In genomic region chr5:132445640-132445923, GRCh38 we compare ENCODE assay signal across 15 cellular contexts. TPM values are rescaled to one million over a fixed set of nuclear protein-coding genes. Genes with fewer than 3 reads are reported as not detected.
A peak's percentile ranks its signal among the peaks of the same experiment; 100 is the strongest.
DNase-seq lines count a peak whose midpoint lies in the region; ATAC-seq and TF ChIP-seq lines count a peak whose summit lies in the region.
"Had no signal": no experiment of that assay in that cellular context is flagged by ENCODE, and none has a peak within 500 bp of the region (broad histone marks: within the 10 kb centered on the region; RNA-seq: fewer than 3 reads in every experiment).

No MANE protein-coding gene starts in this region.

- DNase-seq in heart left ventricle (no peak), left cardiac atrium (no peak), foreskin keratinocyte (no peak), osteocyte (ENCODE audit: extremely low spot score, unreplicated experiment) (no peak), uterus (no peak), NCI-H2196 (lab: John Stamatoyannopoulos, UW; ENCODE audit: unreplicated experiment) (no peak), SHP77 (lab: John Stamatoyannopoulos, UW) (no peak)
- DNase-seq: activated CD4-positive, alpha-beta T cell treated with anti-CD3 and anti-CD28 coated beads for 36 hours; brain microvascular endothelial cell; DMS53; head of caudate nucleus; T-helper 1 cell had no signal

- H3K36me3 ChIP-seq in heart left ventricle: peaks cover 0 to 23% (median 6%) of the 10 kb centered on the region in 9 donors
- no peaks in the 10 kb centered on the region for H3K36me3 ChIP-seq in uterus
- H3K36me3 ChIP-seq: brain microvascular endothelial cell had no signal

- no peaks in the 10 kb centered on the region for H3K36me3 Mint-ChIP-seq in osteocyte (ENCODE audit: unreplicated experiment)

- intact Hi-C loops in heart left ventricle (cut with DNase I): no loop called here
- intact Hi-C loops in left cardiac atrium (cut with DNase I): no loop called here
- intact Hi-C loops in uterus (cut with DNase I; ENCODE audit: low total_unique reads): no loop called here

- TF ChIP-seq POLR2A in heart left ventricle (IDR thresholded peaks at IDR 0.05) (no peak), uterus (IDR thresholded peaks at IDR 0.05) (no peak)

- TF ChIP-seq CTCF in heart left ventricle (IDR thresholded peaks at IDR 0.05) (no peak), foreskin keratinocyte (conservative IDR thresholded peaks at IDR 0.05) (no peak), osteocyte (IDR thresholded peaks at IDR 0.05) (no peak), uterus (IDR thresholded peaks at IDR 0.05) (no peak)

- no peaks in the 10 kb centered on the region for H3K9me3 Mint-ChIP-seq in osteocyte (ENCODE audit: unreplicated experiment)
- H3K9me3 Mint-ChIP-seq: activated T-helper 2 cell treated with anti-CD3 and anti-CD28 coated beads, Interferon-gamma antibody, Interleukin-2, Interleukin-4, amounts not matched to agents 10 μg/mL and 5 μg/mL and 100 μg/mL, durations not matched to agents 14 hours and 24 hours and 36 hours; memory B cell had no signal

- H3K27ac Mint-ChIP-seq in osteocyte (ENCODE audit: unreplicated experiment): peak overlapping the region; percentile 84
- H3K27ac Mint-ChIP-seq: activated CD4-positive, alpha-beta T cell treated with anti-CD3 and anti-CD28 coated beads for 36 hours; activated T-helper 2 cell treated with anti-CD3 and anti-CD28 coated beads, Interferon-gamma antibody, Interleukin-2, Interleukin-4, amounts not matched to agents 10 μg/mL and 5 μg/mL and 100 μg/mL, durations not matched to agents 14 hours and 24 hours and 36 hours had no signal

- peaks cover 17 to 79% (median 62%) of the 10 kb centered on the region in 12 donors for H3K4me1 ChIP-seq in heart left ventricle
- peaks cover 25% of the 10 kb centered on the region for H3K4me1 ChIP-seq in foreskin keratinocyte
- peaks cover 7 to 23% of the 10 kb centered on the region in 2 donors for H3K4me1 ChIP-seq in uterus

- peak in 1 of 4 donors; percentile 13 for ATAC-seq in heart left ventricle
- no peak for ATAC-seq in left cardiac atrium
- ATAC-seq in foreskin keratinocyte: peak; percentile 24
- no peak for ATAC-seq in GM21423 (IDR thresholded peaks at IDR 0.05; ENCODE audit: unreplicated experiment)
- ATAC-seq: activated CD4-positive, alpha-beta T cell treated with anti-CD3 and anti-CD28 coated beads for 36 hours had no signal

- no peaks in the 10 kb centered on the region for H3K27me3 Mint-ChIP-seq in osteocyte (ENCODE audit: unreplicated experiment)
- H3K27me3 Mint-ChIP-seq: activated CD4-positive, alpha-beta T cell treated with anti-CD3 and anti-CD28 coated beads for 36 hours; memory B cell had no signal

- WGBS in heart left ventricle, 4 donors: 60 to 67% (median 63%) methylated on average over 4 of the region's 4 CpGs

- H3K4me3 ChIP-seq in heart left ventricle (no peak overlapping the region), uterus (no peak overlapping the region)

- no peak overlapping the region for H3K4me3 Mint-ChIP-seq in osteocyte (ENCODE audit: unreplicated experiment)
- H3K4me3 Mint-ChIP-seq: activated CD4-positive, alpha-beta T cell treated with anti-CD3 and anti-CD28 coated beads for 36 hours; memory B cell had no signal

- no peaks in the 10 kb centered on the region for H3K27me3 ChIP-seq in heart left ventricle
- H3K27me3 ChIP-seq in foreskin keratinocyte: no peaks in the 10 kb centered on the region
- no peaks in the 10 kb centered on the region for H3K27me3 ChIP-seq in uterus
- H3K27me3 ChIP-seq: brain microvascular endothelial cell had no signal

- H3K9me3 ChIP-seq in heart left ventricle: no peaks in the 10 kb centered on the region
- no peaks in the 10 kb centered on the region for H3K9me3 ChIP-seq in uterus

- H3K4me1 Mint-ChIP-seq in osteocyte (ENCODE audit: unreplicated experiment): peaks cover 43% of the 10 kb centered on the region

- H3K27ac ChIP-seq in heart left ventricle (peak overlapping the region in 11 of 12 donors; percentile 38 to 77 (median 68)), foreskin keratinocyte (peak overlapping the region; percentile 87), uterus (peak overlapping the region; percentile 64 to 82)
- H3K27ac ChIP-seq: brain microvascular endothelial cell had no signal

RNA-seq across cellular contexts. Expression of gene IRF1, which starts 45.0 kb away (rescaled TPM):
- total RNA-seq in heart left ventricle: 100 to 1,000 TPM in 1 of 9 donors, 10 to 100 TPM in 7, 1 to 10 TPM in 1; 9.2 to 190 (median 18.4) TPM
- polyA plus RNA-seq in heart left ventricle: 10 to 100 TPM in 1 of 2 donors, 1 to 10 TPM in 1; 7.5 to 12.2 TPM
- 10 to 100 TPM; 11.8 to 21.4 TPM for total RNA-seq in left cardiac atrium
- 24.0 and 31.5 TPM in 2 replicates for total RNA-seq in foreskin keratinocyte
- polyA plus RNA-seq in foreskin keratinocyte: 18.0 and 22.7 TPM in 2 replicates
- total RNA-seq in osteocyte: 50.2 and 58.9 TPM in 2 replicates
- 100 to 1,000 TPM in 1 of 4 donors, 10 to 100 TPM in 2, 1 to 10 TPM in 1; 3.8 to 110 (median 25.7) TPM for total RNA-seq in uterus
